19 cellular contexts compared by ENCODE assay signal in the genomic region with DNA sequence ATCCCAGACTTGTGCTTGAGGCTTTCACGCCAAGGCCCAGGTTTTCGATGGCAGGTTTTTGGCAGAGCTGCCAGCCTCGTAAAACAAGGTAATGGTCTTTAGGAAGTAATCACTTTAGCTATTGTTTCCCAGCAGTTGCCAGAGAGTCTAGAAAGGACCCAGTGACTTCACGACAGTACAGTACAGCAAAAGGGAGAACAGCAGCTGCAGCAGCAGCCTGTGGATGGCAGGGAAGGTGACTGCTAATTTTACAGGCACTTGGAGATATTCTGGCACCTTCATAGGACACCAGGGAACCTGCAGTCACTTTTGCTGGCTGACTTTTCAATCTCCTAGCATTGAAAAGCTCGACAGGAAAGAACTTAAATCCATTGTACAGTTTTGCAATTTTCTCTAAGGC.
DNase-seq lines count a peak whose midpoint lies in the region; ATAC-seq and TF ChIP-seq lines count a peak whose summit lies in the region.
"Had no signal": no experiment of that assay in that cellular context is flagged by ENCODE, and none has a peak within 500 bp of the region (broad histone marks: within the 10 kb centered on the region; RNA-seq: fewer than 3 reads in every experiment).

No MANE protein-coding gene starts in this region.

- peak overlapping the region; percentile 60 for H3K9ac ChIP-seq in skeletal muscle satellite cell (ENCODE audit: low read depth, low read length)
- H3K9ac ChIP-seq: neural progenitor cell had no signal

- peak; percentile 9 for DNase-seq in NCI-H2107 treated with DMSO at 0.1 percent for 48 hours (lab: John Stamatoyannopoulos, UW; ENCODE audit: unreplicated experiment)
- DNase-seq in NCI-H2107 (lab: John Stamatoyannopoulos, UW) = no peak
- DNase-seq in NCI-H2171 treated with DMSO at 0.1 percent for 48 hours (lab: John Stamatoyannopoulos, UW) = peak; percentile 93
- no peak for DNase-seq in WERI-Rb-1
- DNase-seq in HUDEP-2 (lab: John Stamatoyannopoulos, UW; ENCODE audit: unreplicated experiment in 76 of 76) = no peak
- DNase-seq: 8988T; activated CD4-positive, alpha-beta memory T cell treated with anti-CD3 and anti-CD28 coated beads for 36 hours; activated T-cell treated with anti-CD3 and anti-CD28 coated beads, Interleukin-2, amount 50 U/mL, for 4 hours; BE2C; NCI-H2029 treated with DMSO at 0.1 percent for 48 hours; psoas muscle; T-helper 17 cell had no signal

- H3K4me3 ChIP-seq in WERI-Rb-1 (ENCODE audit: low read depth, low read length) (no peak overlapping the region), skeletal muscle satellite cell (ENCODE audit: low read length) (no peak overlapping the region)
- H3K4me3 ChIP-seq: neural progenitor cell, psoas muscle, suprapubic skin had no signal

- no peaks in the 10 kb centered on the region for H3K9me3 ChIP-seq in WERI-Rb-1 (ENCODE audit: severe bottlenecking)
- no peaks in the 10 kb centered on the region for H3K9me3 ChIP-seq in skeletal muscle satellite cell (replicated peaks; ENCODE audit: low read length)
- H3K9me3 ChIP-seq: BE2C, psoas muscle, suprapubic skin had no signal

- ATAC-seq in GM18861 (IDR thresholded peaks at IDR 0.05; ENCODE audit: unreplicated experiment) (no peak), GM21381 (IDR thresholded peaks at IDR 0.05; ENCODE audit: unreplicated experiment) (no peak)
- ATAC-seq: activated naive CD4-positive, alpha-beta T cell treated with anti-CD3 and anti-CD28 coated beads, Interleukin-2, amount 50 U/mL, for 72 hours; activated T-cell treated with anti-CD3 and anti-CD28 coated beads, Interleukin-2, amount 50 U/mL, for 4 hours; psoas muscle; T-helper 17 cell; WTC11 had no signal

- H3K4me1 ChIP-seq in skeletal muscle satellite cell (ENCODE audit: control insufficient read depth, insufficient read depth, low read length) = peaks cover 75% of the 10 kb centered on the region
- H3K4me1 ChIP-seq: suprapubic skin had no signal

- peak overlapping the region; percentile 43 for H3K4me2 ChIP-seq in skeletal muscle satellite cell (ENCODE audit: low read length)
- H3K4me2 ChIP-seq: neural progenitor cell had no signal

- H3K36me3 ChIP-seq in WERI-Rb-1 (no peaks in the 10 kb centered on the region), skeletal muscle satellite cell (ENCODE audit: insufficient read depth, low read length) (no peaks in the 10 kb centered on the region)
- H3K36me3 ChIP-seq: BE2C, neural progenitor cell, suprapubic skin had no signal

- H3K27me3 ChIP-seq in WERI-Rb-1 (ENCODE audit: insufficient read depth, low read depth, severe bottlenecking) (no peaks in the 10 kb centered on the region), skeletal muscle satellite cell (ENCODE audit: control insufficient read depth, insufficient read depth, low read length) (no peaks in the 10 kb centered on the region)
- H3K27me3 ChIP-seq: BE2C, neural progenitor cell, suprapubic skin had no signal

- no peak for TF ChIP-seq CTCF in WERI-Rb-1 (IDR thresholded peaks at IDR 0.05; ENCODE audit: low read depth, low read length)

- H3K27ac ChIP-seq in WERI-Rb-1 = peak overlapping the region; percentile 63
- H3K27ac ChIP-seq: neural progenitor cell, psoas muscle, suprapubic skin had no signal

Comparison
In these comparisons a context has a peak if more than half of its experiments do, and no peak if none do; other contexts are left out.
1. DNase-seq: peak in NCI-H2107 treated with DMSO at 0.1 percent for 48 hours (single experiment) and NCI-H2171 treated with DMSO at 0.1 percent for 48 hours (single experiment); none in NCI-H2107 (single experiment), WERI-Rb-1 (single experiment) and HUDEP-2 (0 of 76).